ENCODE assay signal across 7 cellular contexts in the genomic region with DNA sequence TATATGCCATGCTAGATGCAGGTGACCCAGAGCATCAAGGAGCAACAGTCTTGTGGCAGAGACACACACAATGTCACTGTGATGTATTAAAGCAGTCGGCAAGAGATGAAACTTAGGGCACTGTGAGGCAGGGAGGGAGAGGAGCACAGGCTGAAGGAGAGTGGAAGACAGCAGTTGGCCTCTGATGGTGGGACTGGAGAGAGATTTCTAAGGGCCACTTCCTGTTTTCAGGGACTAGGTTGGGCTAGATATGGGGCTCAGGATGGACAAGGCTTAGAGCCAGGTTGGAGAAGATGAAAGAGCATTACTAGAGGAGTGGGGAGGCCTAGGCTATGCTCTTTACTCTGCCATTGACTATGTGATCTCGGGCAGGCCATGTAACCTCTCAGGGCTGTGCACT. TPM values are rescaled to one million over a fixed set of nuclear protein-coding genes. Genes with fewer than 3 reads are reported as not detected.
DNase-seq lines count a peak whose midpoint lies in the region; ATAC-seq, FAIRE-seq and TF ChIP-seq lines count a peak whose summit lies in the region.
"Not testable (repeated sequence)": the region's sequence is repeated elsewhere in the genome, so short reads cannot be mapped to it uniquely, and the experiment has no call there.

No MANE protein-coding gene starts in this region.

- BruUV-seq in K562 (replicated peaks; lab: Mats Ljungman, UMichigan), result not testable (repeated sequence)

- not testable (repeated sequence) for H3F3A ChIP-seq in Loucy (ENCODE audit: low read depth)

- 71% methylated on average over 2 of the region's 2 CpGs for WGBS in K562 (ENCODE audit: insufficient coverage, low coverage, missing lambda C conversion rate)

- H2AFZ ChIP-seq in Loucy (ENCODE audit: low read length); K562 (ENCODE audit: low read depth, low read length): not testable (repeated sequence)

- H3K4me2 ChIP-seq in Loucy (ENCODE audit: low read depth, low read length, poor library complexity, severe bottlenecking) (peak overlapping the region; percentile 99), K562 (ENCODE audit: insufficient read depth, low read length) (peak overlapping the region; percentile 3; the same call in 1 of the 2 replicates)

- TF ChIP-seq CTCF in Loucy (conservative IDR thresholded peaks at IDR 0.05; ENCODE audit: low read length); K562 (IDR thresholded peaks at IDR 0.05 in 2 of 3, conservative IDR thresholded peaks at IDR 0.05 in 1 of 3; ENCODE audit: insufficient read depth in 2 of 3, low read depth in 1 of 3, low read length in 3 of 3); glutamatergic neuron (IDR thresholded peaks at IDR 0.05; ENCODE audit: partially characterized antibody, unreplicated experiment); nephron (IDR thresholded peaks at IDR 0.05; ENCODE audit: unreplicated experiment in 3 of 3): not testable (repeated sequence)

- peaks cover 16% of the 10 kb centered on the region for H3K79me2 ChIP-seq in Loucy (ENCODE audit: insufficient read depth, low read length)
- H3K79me2 ChIP-seq in K562 (ENCODE audit: control insufficient read depth, insufficient read depth, low read length), result peaks cover 18% of the 10 kb centered on the region

- not testable (repeated sequence) for H3K9ac ChIP-seq in Loucy (ENCODE audit: low read depth, low read length, poor library complexity, severe bottlenecking)
- H3K9ac ChIP-seq in K562 (ENCODE audit: insufficient read depth in 1 of 2, low read depth in 2 of 2, low read length in 2 of 2), result peak overlapping the region in 1 of 2 experiments; percentile 48; a peak in 1 of 4 replicates

- peak in 1 of 5 donors; percentile 15 for DNase-seq in CD8-positive, alpha-beta memory T cell
- DNase-seq in T-helper 17 cell; activated T-helper 1 cell treated with anti-CD3 and anti-CD28 coated beads, Interleukin-12 subunit alpha, Interleukin-12 subunit beta, Interleukin-2, Interleukin-4 antibody, amounts not matched to agents 30 ng/mL and 10 ng/mL and 1 ng/mL, durations not matched to agents 14 hours and 24 hours and 36 hours (ENCODE audit: low spot score); K562 (ENCODE audit: extremely low read depth in 1 of 4, low spot score in 3 of 4); glutamatergic neuron: not testable (repeated sequence)

- not testable (repeated sequence) for TF ChIP-seq POLR2A in K562 (conservative IDR thresholded peaks at IDR 0.05)

- not testable (repeated sequence) for H3K36me3 ChIP-seq in CD8-positive, alpha-beta memory T cell (ENCODE audit: insufficient read depth, low read length); Loucy (ENCODE audit: insufficient read depth, low read length)
- H3K36me3 ChIP-seq in K562 (ENCODE audit: control insufficient read depth, insufficient read depth, low read length), result peaks cover 22% of the 10 kb centered on the region; the same call in 2 of the 3 replicates

- peak overlapping the region in 5 of 8 donors; percentile 30 to 92 (median 63) for H3K27ac Mint-ChIP-seq in CD8-positive, alpha-beta memory T cell
- H3K27ac Mint-ChIP-seq in T-helper 17 cell (peak overlapping the region; percentile 98), glutamatergic neuron (ENCODE audit: unreplicated experiment) (peak overlapping the region; percentile 6), nephron (peak overlapping the region in 1 of 3 experiments; percentile 22)
- H3K27ac Mint-ChIP-seq in activated T-helper 1 cell treated with anti-CD3 and anti-CD28 coated beads, Interleukin-12 subunit alpha, Interleukin-12 subunit beta, Interleukin-2, Interleukin-4 antibody, amounts not matched to agents 30 ng/mL and 10 ng/mL and 1 ng/mL, durations not matched to agents 14 hours and 24 hours and 36 hours, result not testable (repeated sequence)

- intact Hi-C loops in activated T-helper 1 cell treated with anti-CD3 and anti-CD28 coated beads, Interleukin-12 subunit alpha, Interleukin-12 subunit beta, Interleukin-2, Interleukin-4 antibody, amounts not matched to agents 30 ng/mL and 10 ng/mL and 1 ng/mL, durations not matched to agents 14 hours and 24 hours and 36 hours (cut with micrococcal nuclease); K562 (cut with micrococcal nuclease): not testable (repeated sequence)

- not testable (repeated sequence) for TF ChIP-seq RAD21 in K562 (CRISPR knock-in tag; conservative IDR thresholded peaks at IDR 0.05 in 1 of 2, IDR thresholded peaks at IDR 0.05 in 1 of 2)

- in situ Hi-C loops in K562 (cut with MboI), result not testable (repeated sequence)

- H4K20me1 ChIP-seq in Loucy (ENCODE audit: insufficient read depth, low read length, poor library complexity, severe bottlenecking); K562 (replicated peaks; ENCODE audit: control insufficient read depth, insufficient read depth, low read length): not testable (repeated sequence)

- peaks cover 2 to 24% (median 4%) of the 10 kb centered on the region in 3 donors for H3K36me3 Mint-ChIP-seq in CD8-positive, alpha-beta memory T cell
- H3K36me3 Mint-ChIP-seq in T-helper 17 cell (ENCODE audit: low read depth); activated T-helper 1 cell treated with anti-CD3 and anti-CD28 coated beads, Interleukin-12 subunit alpha, Interleukin-12 subunit beta, Interleukin-2, Interleukin-4 antibody, amounts not matched to agents 30 ng/mL and 10 ng/mL and 1 ng/mL, durations not matched to agents 14 hours and 24 hours and 36 hours (ENCODE audit: low read depth); glutamatergic neuron (ENCODE audit: unreplicated experiment); nephron (ENCODE audit: low read depth): not testable (repeated sequence)

- POLR2A ChIA-PET in CD8-positive, alpha-beta memory T cell (lab: Charles Lee); K562 (lab: Yijun Ruan, JAX): not testable (repeated sequence)

- peaks cover 24 to 34% (median 32%) of the 10 kb centered on the region in 3 donors for H3K4me1 Mint-ChIP-seq in CD8-positive, alpha-beta memory T cell
- H3K4me1 Mint-ChIP-seq in T-helper 17 cell, result peaks cover 33% of the 10 kb centered on the region
- peaks cover 31% of the 10 kb centered on the region for H3K4me1 Mint-ChIP-seq in activated T-helper 1 cell treated with anti-CD3 and anti-CD28 coated beads, Interleukin-12 subunit alpha, Interleukin-12 subunit beta, Interleukin-2, Interleukin-4 antibody, amounts not matched to agents 30 ng/mL and 10 ng/mL and 1 ng/mL, durations not matched to agents 14 hours and 24 hours and 36 hours (ENCODE audit: low read depth)
- H3K4me1 Mint-ChIP-seq in glutamatergic neuron (ENCODE audit: low read depth, unreplicated experiment), result peaks cover 13% of the 10 kb centered on the region
- peaks cover 27% of the 10 kb centered on the region for H3K4me1 Mint-ChIP-seq in nephron

- H3K9me3 ChIP-seq in CD8-positive, alpha-beta memory T cell (ENCODE audit: low read length); Loucy (ENCODE audit: insufficient read depth, low read depth, low read length); T-helper 17 cell (ENCODE audit: control insufficient read depth, low read length, poor library complexity, severe bottlenecking); K562 (replicated peaks; ENCODE audit: control insufficient read depth, insufficient read depth, low read depth, low read length): not testable (repeated sequence)

- TF ChIP-seq EP300 in K562 (IDR thresholded peaks at IDR 0.05; ENCODE audit: low read length), result not testable (repeated sequence)

- peak overlapping the region in 3 of 7 donors; percentile 54 to 92 (median 87) for H3K4me3 Mint-ChIP-seq in CD8-positive, alpha-beta memory T cell
- H3K4me3 Mint-ChIP-seq in T-helper 17 cell (peak overlapping the region; percentile 36), glutamatergic neuron (ENCODE audit: unreplicated experiment) (peak overlapping the region; percentile 12), nephron (peak overlapping the region; percentile 40 to 72 (median 64))
- H3K4me3 Mint-ChIP-seq in activated T-helper 1 cell treated with anti-CD3 and anti-CD28 coated beads, Interleukin-12 subunit alpha, Interleukin-12 subunit beta, Interleukin-2, Interleukin-4 antibody, amounts not matched to agents 30 ng/mL and 10 ng/mL and 1 ng/mL, durations not matched to agents 14 hours and 24 hours and 36 hours, result peak overlapping the region; percentile 93

- not testable (repeated sequence) for FAIRE-seq in K562 (lab: Jason Lieb, UNC)

- CTCF ChIA-PET in CD8-positive, alpha-beta memory T cell (lab: Charles Lee), result interaction anchor here (1.7 kb wide), 1 partner anchor 113 kb away, joined by 4 read pairs; no protein-coding TSS in a partner anchor
- CTCF ChIA-PET in K562 (lab: Yijun Ruan, JAX; ENCODE audit: low intra/inter-chr PET ratio), result not testable (repeated sequence)

- not testable (repeated sequence) for H3K9me2 ChIP-seq in Loucy (replicated peaks; ENCODE audit: low read depth, low read length)

- not testable (repeated sequence) for H3K27me3 Mint-ChIP-seq in CD8-positive, alpha-beta memory T cell; T-helper 17 cell; activated T-helper 1 cell treated with anti-CD3 and anti-CD28 coated beads, Interleukin-12 subunit alpha, Interleukin-12 subunit beta, Interleukin-2, Interleukin-4 antibody, amounts not matched to agents 30 ng/mL and 10 ng/mL and 1 ng/mL, durations not matched to agents 14 hours and 24 hours and 36 hours (ENCODE audit: insufficient read depth); nephron (ENCODE audit: low read depth)
- peaks cover 20% of the 10 kb centered on the region for H3K27me3 Mint-ChIP-seq in glutamatergic neuron (ENCODE audit: unreplicated experiment)

- H3K9me3 Mint-ChIP-seq in CD8-positive, alpha-beta memory T cell; activated T-helper 1 cell treated with anti-CD3 and anti-CD28 coated beads, Interleukin-12 subunit alpha, Interleukin-12 subunit beta, Interleukin-2, Interleukin-4 antibody, amounts not matched to agents 30 ng/mL and 10 ng/mL and 1 ng/mL, durations not matched to agents 14 hours and 24 hours and 36 hours; nephron: not testable (repeated sequence)
- H3K9me3 Mint-ChIP-seq in glutamatergic neuron (ENCODE audit: unreplicated experiment), result peaks cover 27% of the 10 kb centered on the region

- not testable (repeated sequence) for H3K9me1 ChIP-seq in K562 (ENCODE audit: control insufficient read depth, insufficient read depth, low read length)

- not testable (repeated sequence) for ATAC-seq in T-helper 17 cell, K562

- peaks cover 23% of the 10 kb centered on the region for H3K4me1 ChIP-seq in CD8-positive, alpha-beta memory T cell (ENCODE audit: insufficient read depth, low read length)
- peaks cover 28% of the 10 kb centered on the region for H3K4me1 ChIP-seq in Loucy (ENCODE audit: insufficient read depth, low read length, poor library complexity, severe bottlenecking)
- H3K4me1 ChIP-seq in K562 (replicated peaks in 1 of 2; ENCODE audit: control insufficient read depth in 2 of 2, insufficient read depth in 2 of 2, low read length in 2 of 2), result peaks cover 19 to 30% of the 10 kb centered on the region in 2 experiments

- not testable (repeated sequence) for H3K4me3 ChIP-seq in CD8-positive, alpha-beta memory T cell (ENCODE audit: low read length); Loucy (ENCODE audit: low read length, poor library complexity, severe bottlenecking); K562

- H3K27me3 ChIP-seq in CD8-positive, alpha-beta memory T cell (ENCODE audit: insufficient read depth, low read length, poor library complexity, severe bottlenecking); Loucy (ENCODE audit: insufficient read depth, low read length, poor library complexity, severe bottlenecking); K562 (ENCODE audit: control insufficient read depth in 2 of 2, insufficient read depth in 2 of 2, low read length in 2 of 2): not testable (repeated sequence)

- not testable (repeated sequence) for H3K27ac ChIP-seq in CD8-positive, alpha-beta memory T cell (ENCODE audit: low read depth, low read length); K562 (ENCODE audit: extremely low read depth, low read depth, low read length)

RNA-seq across cellular contexts. Expression of gene MTX1, which starts 2.2 kb away (rescaled TPM):
- total RNA-seq in CD8-positive, alpha-beta memory T cell, result 10 to 100 TPM; 67.6 to 73.2 TPM
- polyA plus RNA-seq in CD8-positive, alpha-beta memory T cell, result 43.7 TPM
- total RNA-seq in T-helper 17 cell, result 10 to 100 TPM; 20.7 to 28.5 TPM
- 61.8 and 62.3 TPM in 2 replicates for total RNA-seq in activated T-helper 1 cell treated with anti-CD3 and anti-CD28 coated beads, Interleukin-12 subunit alpha, Interleukin-12 subunit beta, Interleukin-2, Interleukin-4 antibody, amounts not matched to agents 30 ng/mL and 10 ng/mL and 1 ng/mL, durations not matched to agents 14 hours and 24 hours and 36 hours
- 16.6 and 32.2 TPM in 2 replicates for total RNA-seq in K562 (2011; cell fraction: chromatin; rRNA removed; ENCODE audit: low replicate concordance)
- 41.9 and 55.9 TPM in 2 replicates for total RNA-seq in K562 (2011; cell fraction: nucleolus; rRNA removed)
- total RNA-seq in K562 (2011; cell fraction: nucleoplasm; rRNA removed), result 26.1 and 28.5 TPM in 2 replicates
- total RNA-seq in K562 (2014; rRNA removed), result 98.4 and 165 TPM in 2 replicates
- 37.3 and 44.6 TPM in 2 replicates for total RNA-seq in K562 (2014; rRNA removed; fragmentation: Illumina TruSeq; extraction: Trizol)
- total RNA-seq in K562 (2015; rRNA removed; fragmentation: Illumina TruSeq; extraction: Trizol), result 65.1 and 66.9 TPM in 2 replicates
- 73.8 and 83.3 TPM in 2 replicates for total RNA-seq in K562 (2021)
- 65.8 and 73.3 TPM in 2 replicates for polyA plus RNA-seq in K562 (2011; rRNA removed)
- polyA plus RNA-seq in K562 (2011; cell fraction: cytosol; rRNA removed), result 102 and 177 TPM in 2 replicates
- polyA plus RNA-seq in K562 (2011; cell fraction: nucleus; rRNA removed), result 65.2 and 88.3 TPM in 2 replicates
- polyA plus RNA-seq in K562 (2012), result 79.8 and 86.4 TPM in 2 replicates
- 80.0 and 88.4 TPM in 2 replicates for polyA plus RNA-seq in K562 (2014; fragmentation: Illumina TruSeq; extraction: Trizol)
- 10 to 100 TPM; 29.1 to 66.3 TPM for polyA plus RNA-seq in K562 (2014; fragmentation: Nextera tagmentation; extraction: Ambion mirVana)
- polyA plus RNA-seq in K562 (2014; rRNA removed), result 83.5 and 90.5 TPM in 2 replicates
- polyA minus RNA-seq in K562 (2011; rRNA and poly(A)+ RNA removed), result 25.2 and 38.9 TPM in 2 replicates
- 35.6 and 41.5 TPM in 2 replicates for polyA minus RNA-seq in K562 (2011; cell fraction: cytosol; rRNA and poly(A)+ RNA removed)
- 26.3 and 28.4 TPM in 2 replicates for polyA minus RNA-seq in K562 (2011; cell fraction: nucleus; rRNA and poly(A)+ RNA removed)
- total RNA-seq in glutamatergic neuron (ENCODE audit: unreplicated experiment), result 26.1 TPM

RNA-seq across cellular contexts. Expression of gene THBS3, which starts 3.0 kb away (rescaled TPM):
- 1 to 10 TPM; 7.8 to 7.9 TPM for total RNA-seq in CD8-positive, alpha-beta memory T cell
- 2.9 TPM for polyA plus RNA-seq in CD8-positive, alpha-beta memory T cell
- total RNA-seq in T-helper 17 cell (10 to 100 TPM; 34.6 to 38.4 TPM), K562 (2014; rRNA removed) (2.5 and 3.2 TPM in 2 replicates), K562 (2014; rRNA removed; fragmentation: Illumina TruSeq; extraction: Trizol) (2.0 and 2.4 TPM in 2 replicates), K562 (2015; rRNA removed; fragmentation: Illumina TruSeq; extraction: Trizol) (3.1 and 3.4 TPM in 2 replicates), K562 (2021) (3.3 and 5.0 TPM in 2 replicates), glutamatergic neuron (ENCODE audit: unreplicated experiment) (377 TPM)
- total RNA-seq in activated T-helper 1 cell treated with anti-CD3 and anti-CD28 coated beads, Interleukin-12 subunit alpha, Interleukin-12 subunit beta, Interleukin-2, Interleukin-4 antibody, amounts not matched to agents 30 ng/mL and 10 ng/mL and 1 ng/mL, durations not matched to agents 14 hours and 24 hours and 36 hours, result 9.7 and 10.0 TPM in 2 replicates
- 41.1 and 69.3 TPM in 2 replicates for total RNA-seq in K562 (2011; cell fraction: chromatin; rRNA removed; ENCODE audit: low replicate concordance)
- 30.0 and 35.2 TPM in 2 replicates for total RNA-seq in K562 (2011; cell fraction: nucleolus; rRNA removed)
- total RNA-seq in K562 (2011; cell fraction: nucleoplasm; rRNA removed), result 23.9 and 24.2 TPM in 2 replicates
- polyA plus RNA-seq in K562 (2011; rRNA removed) (5.8 and 6.8 TPM in 2 replicates), K562 (2014; fragmentation: Illumina TruSeq; extraction: Trizol) (2.5 and 3.2 TPM in 2 replicates), K562 (2014; fragmentation: Nextera tagmentation; extraction: Ambion mirVana) (under 1 TPM; 0.59 to 0.89 TPM), K562 (2014; rRNA removed) (6.6 and 8.3 TPM in 2 replicates)
- polyA plus RNA-seq in K562 (2011; cell fraction: cytosol; rRNA removed), result 4.3 and 5.3 TPM in 2 replicates
- 48.2 and 56.8 TPM in 2 replicates for polyA plus RNA-seq in K562 (2011; cell fraction: nucleus; rRNA removed)
- 6.7 and 14.3 TPM in 2 replicates for polyA plus RNA-seq in K562 (2012)
- polyA minus RNA-seq in K562 (2011; rRNA and poly(A)+ RNA removed), result 4.6 TPM in 2 replicates
- 2.0 and 2.3 TPM in 2 replicates for polyA minus RNA-seq in K562 (2011; cell fraction: cytosol; rRNA and poly(A)+ RNA removed)
- polyA minus RNA-seq in K562 (2011; cell fraction: nucleus; rRNA and poly(A)+ RNA removed), result 7.3 and 8.8 TPM in 2 replicates

RNA-seq across cellular contexts. Expression of gene TRIM46, which starts 37.1 kb away (rescaled TPM):
- total RNA-seq in CD8-positive, alpha-beta memory T cell, result 1 to 10 TPM; 6.4 to 7.3 TPM
- 0.99 TPM for polyA plus RNA-seq in CD8-positive, alpha-beta memory T cell
- total RNA-seq in T-helper 17 cell (10 to 100 TPM in 1 of 2 donors, 1 to 10 TPM in 1; 9.8 to 12.7 TPM), K562 (2014; rRNA removed) (0.04 and 0.05 TPM in 2 replicates), K562 (2014; rRNA removed; fragmentation: Illumina TruSeq; extraction: Trizol) (not detected in 2 replicates), K562 (2015; rRNA removed; fragmentation: Illumina TruSeq; extraction: Trizol) (0.14 TPM in 1 of 2 replicates, not detected in the other), K562 (2021) (0.22 and 0.60 TPM in 2 replicates), glutamatergic neuron (ENCODE audit: unreplicated experiment) (30.4 TPM)
- 10.2 and 12.6 TPM in 2 replicates for total RNA-seq in activated T-helper 1 cell treated with anti-CD3 and anti-CD28 coated beads, Interleukin-12 subunit alpha, Interleukin-12 subunit beta, Interleukin-2, Interleukin-4 antibody, amounts not matched to agents 30 ng/mL and 10 ng/mL and 1 ng/mL, durations not matched to agents 14 hours and 24 hours and 36 hours
- total RNA-seq in K562 (2011; cell fraction: chromatin; rRNA removed; ENCODE audit: low replicate concordance), result 0.95 and 1.8 TPM in 2 replicates
- total RNA-seq in K562 (2011; cell fraction: nucleolus; rRNA removed), result 0.67 and 0.92 TPM in 2 replicates
- total RNA-seq in K562 (2011; cell fraction: nucleoplasm; rRNA removed), result 0.66 and 1.1 TPM in 2 replicates
- polyA plus RNA-seq in K562 (2011; rRNA removed) (0.08 and 0.12 TPM in 2 replicates), K562 (2014; fragmentation: Illumina TruSeq; extraction: Trizol) (0.15 and 0.18 TPM in 2 replicates), K562 (2014; fragmentation: Nextera tagmentation; extraction: Ambion mirVana) (not detected), K562 (2014; rRNA removed) (0.11 and 0.41 TPM in 2 replicates)
- polyA plus RNA-seq in K562 (2011; cell fraction: cytosol; rRNA removed), result 0.13 and 0.18 TPM in 2 replicates
- 0.59 and 0.64 TPM in 2 replicates for polyA plus RNA-seq in K562 (2011; cell fraction: nucleus; rRNA removed)
- polyA plus RNA-seq in K562 (2012), result 0.16 and 0.29 TPM in 2 replicates
- 0.09 TPM in 1 of 2 replicates, not detected in the other for polyA minus RNA-seq in K562 (2011; rRNA and poly(A)+ RNA removed)
- not detected in 2 replicates for polyA minus RNA-seq in K562 (2011; cell fraction: cytosol; rRNA and poly(A)+ RNA removed)
- 0.13 TPM in 1 of 2 replicates, not detected in the other for polyA minus RNA-seq in K562 (2011; cell fraction: nucleus; rRNA and poly(A)+ RNA removed)

RNA-seq across cellular contexts. Expression of gene KRTCAP2, which starts 37.6 kb away (rescaled TPM):
- 100 to 1,000 TPM; 181 to 207 TPM for total RNA-seq in CD8-positive, alpha-beta memory T cell
- polyA plus RNA-seq in CD8-positive, alpha-beta memory T cell, result 576 TPM
- 100 to 1,000 TPM; 110 to 127 TPM for total RNA-seq in T-helper 17 cell
- 230 and 238 TPM in 2 replicates for total RNA-seq in activated T-helper 1 cell treated with anti-CD3 and anti-CD28 coated beads, Interleukin-12 subunit alpha, Interleukin-12 subunit beta, Interleukin-2, Interleukin-4 antibody, amounts not matched to agents 30 ng/mL and 10 ng/mL and 1 ng/mL, durations not matched to agents 14 hours and 24 hours and 36 hours
- 114 and 195 TPM in 2 replicates for total RNA-seq in K562 (2011; cell fraction: chromatin; rRNA removed; ENCODE audit: low replicate concordance)
- 338 and 376 TPM in 2 replicates for total RNA-seq in K562 (2011; cell fraction: nucleolus; rRNA removed)
- total RNA-seq in K562 (2011; cell fraction: nucleoplasm; rRNA removed), result 298 TPM in 2 replicates
- total RNA-seq in K562 (2014; rRNA removed), result 211 and 255 TPM in 2 replicates
- 226 and 244 TPM in 2 replicates for total RNA-seq in K562 (2014; rRNA removed; fragmentation: Illumina TruSeq; extraction: Trizol)
- 290 and 294 TPM in 2 replicates for total RNA-seq in K562 (2015; rRNA removed; fragmentation: Illumina TruSeq; extraction: Trizol)
- 243 and 253 TPM in 2 replicates for total RNA-seq in K562 (2021)
- polyA plus RNA-seq in K562 (2011; rRNA removed), result 129 and 178 TPM in 2 replicates
- polyA plus RNA-seq in K562 (2011; cell fraction: cytosol; rRNA removed), result 462 and 551 TPM in 2 replicates
- 206 and 232 TPM in 2 replicates for polyA plus RNA-seq in K562 (2011; cell fraction: nucleus; rRNA removed)
- polyA plus RNA-seq in K562 (2012), result 327 and 494 TPM in 2 replicates
- polyA plus RNA-seq in K562 (2014; fragmentation: Illumina TruSeq; extraction: Trizol), result 418 and 443 TPM in 2 replicates
- 100 to 1,000 TPM; 429 to 436 TPM for polyA plus RNA-seq in K562 (2014; fragmentation: Nextera tagmentation; extraction: Ambion mirVana)
- 126 and 196 TPM in 2 replicates for polyA plus RNA-seq in K562 (2014; rRNA removed)
- polyA minus RNA-seq in K562 (2011; rRNA and poly(A)+ RNA removed), result 153 and 212 TPM in 2 replicates
- polyA minus RNA-seq in K562 (2011; cell fraction: cytosol; rRNA and poly(A)+ RNA removed), result 167 and 266 TPM in 2 replicates
- polyA minus RNA-seq in K562 (2011; cell fraction: nucleus; rRNA and poly(A)+ RNA removed), result 51.4 and 83.0 TPM in 2 replicates
- total RNA-seq in glutamatergic neuron (ENCODE audit: unreplicated experiment), result 108 TPM

RNA-seq across cellular contexts. Expression of gene ENTREP3, which starts 44.6 kb away (rescaled TPM):
- 10 to 100 TPM; 39.1 to 41.5 TPM for total RNA-seq in CD8-positive, alpha-beta memory T cell
- polyA plus RNA-seq in CD8-positive, alpha-beta memory T cell, result 1.7 TPM
- total RNA-seq in T-helper 17 cell (1 to 10 TPM; 8.6 to 9.3 TPM), K562 (2014; rRNA removed) (6.4 and 10.6 TPM in 2 replicates), K562 (2014; rRNA removed; fragmentation: Illumina TruSeq; extraction: Trizol) (1.9 and 2.0 TPM in 2 replicates), K562 (2015; rRNA removed; fragmentation: Illumina TruSeq; extraction: Trizol) (3.4 and 4.1 TPM in 2 replicates), K562 (2021) (41.8 and 43.0 TPM in 2 replicates), glutamatergic neuron (ENCODE audit: unreplicated experiment) (51.2 TPM)
- 40.3 and 45.5 TPM in 2 replicates for total RNA-seq in activated T-helper 1 cell treated with anti-CD3 and anti-CD28 coated beads, Interleukin-12 subunit alpha, Interleukin-12 subunit beta, Interleukin-2, Interleukin-4 antibody, amounts not matched to agents 30 ng/mL and 10 ng/mL and 1 ng/mL, durations not matched to agents 14 hours and 24 hours and 36 hours
- 20.6 and 45.2 TPM in 2 replicates for total RNA-seq in K562 (2011; cell fraction: chromatin; rRNA removed; ENCODE audit: low replicate concordance)
- 38.6 and 38.9 TPM in 2 replicates for total RNA-seq in K562 (2011; cell fraction: nucleolus; rRNA removed)
- 36.1 and 52.0 TPM in 2 replicates for total RNA-seq in K562 (2011; cell fraction: nucleoplasm; rRNA removed)
- polyA plus RNA-seq in K562 (2011; rRNA removed) (5.9 and 17.5 TPM in 2 replicates), K562 (2014; fragmentation: Illumina TruSeq; extraction: Trizol) (11.8 and 21.9 TPM in 2 replicates), K562 (2014; fragmentation: Nextera tagmentation; extraction: Ambion mirVana) (1 to 10 TPM; 2.0 to 2.1 TPM), K562 (2014; rRNA removed) (15.4 and 17.7 TPM in 2 replicates)
- 10.9 and 13.6 TPM in 2 replicates for polyA plus RNA-seq in K562 (2011; cell fraction: cytosol; rRNA removed)
- 30.5 and 33.5 TPM in 2 replicates for polyA plus RNA-seq in K562 (2011; cell fraction: nucleus; rRNA removed)
- 23.2 and 25.9 TPM in 2 replicates for polyA plus RNA-seq in K562 (2012)
- 3.8 and 3.9 TPM in 2 replicates for polyA minus RNA-seq in K562 (2011; rRNA and poly(A)+ RNA removed)
- 13.7 and 24.0 TPM in 2 replicates for polyA minus RNA-seq in K562 (2011; cell fraction: cytosol; rRNA and poly(A)+ RNA removed)
- polyA minus RNA-seq in K562 (2011; cell fraction: nucleus; rRNA and poly(A)+ RNA removed), result 6.2 and 7.2 TPM in 2 replicates
